Comparison of ENCODE assay signal across 35 cellular contexts in genomic region chr10:61564444-61564843, GRCh38.
"Had no signal": no experiment of that assay in that cellular context is flagged by ENCODE, and none has a peak within 500 bp of the region (broad histone marks: within the 10 kb centered on the region; RNA-seq: fewer than 3 reads in every experiment).

No MANE protein-coding gene starts in this region.

- H3K4me3 ChIP-seq: MG63 had no signal

- DNase-seq: Karpas-422, Kasumi-1, MG63, MM.1S, MV-4-11, NCI-H1048, NCI-H1092, NCI-H1092 treated with DMSO at 0.1 percent for 48 hours, NCI-H1105, NCI-H1105 treated with DMSO at 0.1 percent for 48 hours, NCI-H1417, NCI-H1417 treated with DMSO at 0.1 percent for 48 hours, NCI-H1436, NCI-H1436 treated with DMSO at 0.1 percent for 48 hours, NCI-H146, NCI-H1694, NCI-H1694 treated with DMSO at 0.1 percent for 48 hours, NCI-H187, NCI-H187 treated with DMSO at 0.1 percent for 48 hours, NCI-H1930, NCI-H2029, NCI-H2029 treated with DMSO at 0.1 percent for 48 hours, NCI-H2081, NCI-H2081 treated with DMSO at 0.1 percent for 48 hours, NCI-H2107, NCI-H2171, NCI-H2171 treated with DMSO at 0.1 percent for 48 hours, NCI-H2227 treated with DMSO at 0.1 percent for 48 hours, NCI-H226, NCI-H345, NCI-H446, NCI-H446 treated with DMSO at 0.1 percent for 48 hours, NCI-H510A, NCI-H510A treated with DMSO at 0.1 percent for 48 hours, NCI-H524 had no signal

- H3K27me3 ChIP-seq: MG63 had no signal

- H3K9me3 ChIP-seq: MG63 had no signal

- H3K36me3 ChIP-seq: MG63 had no signal
